8 cellular contexts compared by ENCODE assay signal in genomic region chr11:95066721-95067041, GRCh38. TPM values are rescaled to one million over a fixed set of nuclear protein-coding genes. Genes with fewer than 3 reads are reported as not detected.
DNase-seq lines count a peak whose midpoint lies in the region; ATAC-seq, FAIRE-seq and TF ChIP-seq lines count a peak whose summit lies in the region.

TSS of gene SRSF8 (plus strand) at chr11:95066919. CDS start at chr11:95067227, 308 bp downstream.

- peaks cover 9% of the 10 kb centered on the region; the same call in 2 of the 3 replicates for H3K4me1 ChIP-seq in A549

- DNase-seq in A549 (ENCODE audit: low read depth in 1 of 2, low spot score in 1 of 2) (no peak), SK-MEL-5 (ENCODE audit: low read depth, low spot score) (no peak), neural crest cell (ENCODE audit: low read depth, low spot score) (no peak), SIG-M5 treated with dmso at 0.1 percent for 504 hours (lab: John Stamatoyannopoulos, UW; ENCODE audit: unreplicated experiment) (no peak), kidney glomerular epithelial cell (lab: John Stamatoyannopoulos, UW) (no peak)

- H3K4me3 ChIP-seq in A549 = peak within 1 kb of the TSS; percentile 69

- H3K9me3 ChIP-seq in A549 = no peaks in the 10 kb centered on the region

- FAIRE-seq in A549 (lab: Jason Lieb, UNC) = no peak

- no peak for TF ChIP-seq CTCF in A549 (IDR thresholded peaks at IDR 0.05)
- TF ChIP-seq CTCF in neural crest cell (conservative IDR thresholded peaks at IDR 0.05) = no peak

- TF ChIP-seq EP300 in A549 (IDR thresholded peaks at IDR 0.05) = no peak

- H3K27ac ChIP-seq in A549 = peak within 1 kb of the TSS; percentile 83 to 98

- H3K4me1 Mint-ChIP-seq in neural crest cell = peaks cover 37% of the 10 kb centered on the region

- no peaks in the 10 kb centered on the region for H3K27me3 Mint-ChIP-seq in neural crest cell (ENCODE audit: low read depth)

- peaks cover 8% of the 10 kb centered on the region for H3K36me3 Mint-ChIP-seq in neural crest cell (ENCODE audit: low read depth)

- no peaks in the 10 kb centered on the region for H3K9me3 Mint-ChIP-seq in neural crest cell

- CTCF ChIA-PET in A549 (lab: Yijun Ruan, JAX) = interaction anchor here (0.7 to 2.9 kb wide), 11 partner anchors 10 to 697 kb away, joined by 3 to 17 read pairs (median 6); partner anchors contain the start of genes CWC15, ENDOD1 and KDM4D

- H3K4me2 ChIP-seq in A549 = peak within 1 kb of the TSS; percentile 89

- H3K27ac Mint-ChIP-seq in neural crest cell (ENCODE audit: unreplicated experiment) = peak within 1 kb of the TSS; percentile 98

- TF ChIP-seq POLR2A in A549 (IDR thresholded peaks at IDR 0.05; ENCODE audit: low read length) = no peak

- WGBS in A549 (ENCODE audit: missing lambda C conversion rate) = 0% methylated on average over 4 of the region's 4 CpGs

- POLR2A ChIA-PET in A549 (lab: Yijun Ruan, JAX) = interaction anchor here (1.3 to 3.0 kb wide), 6 partner anchors 16 to 724 kb away, joined by 3 to 29 read pairs (median 4); partner anchors contain the start of genes CWC15, ENDOD1, FAM76B and KDM4D

- H3K4me3 Mint-ChIP-seq in neural crest cell = peak within 1 kb of the TSS; percentile 98

- ATAC-seq in A549 (peak; percentile 25 to 59; a peak in 5 of 6 replicates), GM18873 (IDR thresholded peaks at IDR 0.05; ENCODE audit: low FRiP score, unreplicated experiment) (peak; percentile 31), HG03108 (IDR thresholded peaks at IDR 0.05; ENCODE audit: unreplicated experiment) (peak; percentile 26), esophagus mucosa (peak; percentile 37)

- TF ChIP-seq RAD21 in A549 (conservative IDR thresholded peaks at IDR 0.05 in 1 of 2, IDR thresholded peaks at IDR 0.05 in 1 of 2) = no peak

- in situ Hi-C loops in SK-MEL-5 (cut with HindIII; ENCODE audit: low pct_unique_long_range_greater_than_20kb, low sequenced_read_pairs) = no loop called here

TF ChIP-seq in A549, 52 proteins besides CTCF, POLR2A, EP300 and RAD21:
- no peak for TF ChIP-seq MAZ (IDR thresholded peaks at IDR 0.05; ENCODE audit: borderline replicate concordance, low read depth, low read length)
- no peak for TF ChIP-seq RCOR1 (IDR thresholded peaks at IDR 0.05; ENCODE audit: low read depth, low read length)
- no peak for TF ChIP-seq ELK1 (IDR thresholded peaks at IDR 0.05; ENCODE audit: low read depth, low read length)
- no peak for TF ChIP-seq ATOH8 (CRISPR knock-in tag; IDR thresholded peaks at IDR 0.05; ENCODE audit: low read depth)
- no peak for TF ChIP-seq CHD2 (IDR thresholded peaks at IDR 0.05; ENCODE audit: low read length, partially characterized antibody)
- TF ChIP-seq CBX8 (IDR thresholded peaks at IDR 0.05) = no peak
- no peak for TF ChIP-seq SMC3 (IDR thresholded peaks at IDR 0.05)
- no peak for TF ChIP-seq RFX5 (IDR thresholded peaks at IDR 0.05)
- TF ChIP-seq FOSB (CRISPR knock-in tag; IDR thresholded peaks at IDR 0.05) = no peak
- no peak for TF ChIP-seq CHD4 (IDR thresholded peaks at IDR 0.05; ENCODE audit: borderline replicate concordance)
- TF ChIP-seq HES2 (IDR thresholded peaks at IDR 0.05) = no peak
- TF ChIP-seq ESRRA (IDR thresholded peaks at IDR 0.05; ENCODE audit: borderline replicate concordance, low read length) = no peak

RNA-seq across cellular contexts. Expression of gene SRSF8, which starts in this region (rescaled TPM):
- polyA plus RNA-seq in A549 (2011; rRNA removed) (27.6 and 30.2 TPM in 2 replicates), A549 (2017; fragmentation: RNase III; extraction: RNeasy Plus Mini Kit Qiagen cat#74134 plus additional on column Dnase treatment) (15.1 to 16.7 TPM (median 15.5 TPM) in 3 replicates)
- polyA plus RNA-seq in A549 (2012; cell fraction: cytosol; rRNA removed) = 11.8 and 13.9 TPM in 2 replicates
- polyA plus RNA-seq in A549 (2012; cell fraction: nucleus; rRNA removed) = 7.3 and 8.0 TPM in 2 replicates
- 7.6 and 13.2 TPM in 2 replicates for polyA minus RNA-seq in A549 (2011; rRNA and poly(A)+ RNA removed)
- 25.4 and 27.4 TPM in 2 replicates for total RNA-seq in SK-MEL-5 (2014; rRNA removed; shearing (Covaris generic))
- 44.6 and 44.7 TPM in 2 replicates for polyA plus RNA-seq in SK-MEL-5 (2015; cell fraction: cytosol; rRNA removed)
- 33.3 and 37.0 TPM in 2 replicates for polyA plus RNA-seq in SK-MEL-5 (2015; cell fraction: nucleus; rRNA removed)
- total RNA-seq in esophagus mucosa (30.4 TPM), neural crest cell (32.5 and 40.4 TPM in 2 replicates)
